ENCODE assay signal across 8 cellular contexts in genomic region chr18:13725566-13726227, GRCh38. TPM values are rescaled to one million over a fixed set of nuclear protein-coding genes. Genes with fewer than 3 reads are reported as not detected.
DNase-seq lines count a peak whose midpoint lies in the region; ATAC-seq and TF ChIP-seq lines count a peak whose summit lies in the region.

No MANE protein-coding gene starts in this region.

- WGBS in stomach, 5 donors = 2 to 4% (median 3%) methylated on average over 24 to 34 of the region's 34 CpGs

- peak overlapping the region; percentile 97 for H3K27ac Mint-ChIP-seq in activated CD4-positive, alpha-beta T cell treated with anti-CD3 and anti-CD28 coated beads, Interleukin-2, amount 10 ng/mL, durations not matched to agents 7 days and 5 days
- peak overlapping the region; percentile 88 for H3K27ac Mint-ChIP-seq in activated naive CD8-positive, alpha-beta T cell treated with anti-CD3 and anti-CD28 coated beads, Interleukin-2, amount 50 U/mL, for 24 hours

- peak; percentile 17 for DNase-seq in activated CD4-positive, alpha-beta T cell treated with anti-CD3 and anti-CD28 coated beads, Interleukin-2, amount 10 ng/mL, durations not matched to agents 7 days and 5 days
- DNase-seq in activated CD4-positive, alpha-beta T cell treated with anti-CD3 and anti-CD28 coated beads, Interleukin-2, amount 50 U/mL, for 48 hours = no peak
- DNase-seq in HT-29 (ENCODE audit: low spot score) (peak; percentile 52), inferior parietal cortex (ENCODE audit: extremely low spot score) (peak; percentile 2), stomach (no peak), KBM-7 (no peak)
- peak; percentile 3 for DNase-seq in activated naive CD8-positive, alpha-beta T cell treated with anti-CD3 and anti-CD28 coated beads, Interleukin-2, amount 50 U/mL, for 24 hours

- POLR2A ChIA-PET in activated CD4-positive, alpha-beta T cell treated with anti-CD3 and anti-CD28 coated beads, Interleukin-2, amount 10 ng/mL, durations not matched to agents 7 days and 5 days (lab: Charles Lee) = interaction anchor here (0.7 kb wide), 1 partner anchor 317 kb away, joined by 3 read pairs; no protein-coding TSS in a partner anchor

- no peaks in the 10 kb centered on the region for H3K9me3 Mint-ChIP-seq in activated CD4-positive, alpha-beta T cell treated with anti-CD3 and anti-CD28 coated beads, Interleukin-2, amount 10 ng/mL, durations not matched to agents 7 days and 5 days
- H3K9me3 Mint-ChIP-seq in activated naive CD8-positive, alpha-beta T cell treated with anti-CD3 and anti-CD28 coated beads, Interleukin-2, amount 50 U/mL, for 24 hours = no peaks in the 10 kb centered on the region

- H3K36me3 Mint-ChIP-seq in activated CD4-positive, alpha-beta T cell treated with anti-CD3 and anti-CD28 coated beads, Interleukin-2, amount 10 ng/mL, durations not matched to agents 7 days and 5 days (ENCODE audit: low read depth) = peaks cover 29% of the 10 kb centered on the region
- H3K36me3 Mint-ChIP-seq in activated naive CD8-positive, alpha-beta T cell treated with anti-CD3 and anti-CD28 coated beads, Interleukin-2, amount 50 U/mL, for 24 hours (ENCODE audit: low read depth) = peaks cover 38% of the 10 kb centered on the region

- TF ChIP-seq CTCF in stomach (IDR thresholded peaks at IDR 0.05) = no peak

- CTCF ChIA-PET in activated CD4-positive, alpha-beta T cell treated with anti-CD3 and anti-CD28 coated beads, Interleukin-2, amount 10 ng/mL, durations not matched to agents 7 days and 5 days (lab: Charles Lee) = no interaction called here

- in situ Hi-C loops in KBM-7 (cut with MboI; ENCODE audit: low pct_unique_long_range_greater_than_20kb, low sequenced_read_pairs) = no loop called here

- H3K36me3 ChIP-seq in stomach = no peaks in the 10 kb centered on the region

- H3K27ac ChIP-seq in stomach = peak overlapping the region; percentile 92 to 97 (median 94)

- no peaks in the 10 kb centered on the region for H3K9me3 ChIP-seq in stomach

- TF ChIP-seq POLR2A in stomach (IDR thresholded peaks at IDR 0.05) = no peak

- H3K4me1 ChIP-seq in stomach = peaks cover 13 to 51% (median 39%) of the 10 kb centered on the region in 4 donors

- H3K27me3 ChIP-seq in stomach = no peaks in the 10 kb centered on the region

- intact Hi-C loops in stomach (cut with DNase I; ENCODE audit: low total_unique reads) = no loop called here

- no peaks in the 10 kb centered on the region for H3K27me3 Mint-ChIP-seq in activated CD4-positive, alpha-beta T cell treated with anti-CD3 and anti-CD28 coated beads, Interleukin-2, amount 10 ng/mL, durations not matched to agents 7 days and 5 days
- H3K27me3 Mint-ChIP-seq in activated naive CD8-positive, alpha-beta T cell treated with anti-CD3 and anti-CD28 coated beads, Interleukin-2, amount 50 U/mL, for 24 hours = no peaks in the 10 kb centered on the region

- peak overlapping the region; percentile 94 for H3K4me3 Mint-ChIP-seq in activated CD4-positive, alpha-beta T cell treated with anti-CD3 and anti-CD28 coated beads, Interleukin-2, amount 10 ng/mL, durations not matched to agents 7 days and 5 days
- peak overlapping the region; percentile 84 for H3K4me3 Mint-ChIP-seq in activated naive CD8-positive, alpha-beta T cell treated with anti-CD3 and anti-CD28 coated beads, Interleukin-2, amount 50 U/mL, for 24 hours

- peaks cover 54% of the 10 kb centered on the region for H3K4me1 Mint-ChIP-seq in activated CD4-positive, alpha-beta T cell treated with anti-CD3 and anti-CD28 coated beads, Interleukin-2, amount 10 ng/mL, durations not matched to agents 7 days and 5 days
- H3K4me1 Mint-ChIP-seq in activated naive CD8-positive, alpha-beta T cell treated with anti-CD3 and anti-CD28 coated beads, Interleukin-2, amount 50 U/mL, for 24 hours = peaks cover 61% of the 10 kb centered on the region

- H3K4me3 ChIP-seq in stomach = peak overlapping the region; percentile 74 to 100 (median 98)

- TF ChIP-seq EP300 in stomach (IDR thresholded peaks at IDR 0.05) = no peak

- no peak for ATAC-seq in activated naive CD8-positive, alpha-beta T cell treated with anti-CD3 and anti-CD28 coated beads, Interleukin-2, amount 50 U/mL, for 24 hours
- ATAC-seq in HG02759 (IDR thresholded peaks at IDR 0.05; ENCODE audit: unreplicated experiment) = no peak

RNA-seq across cellular contexts. Expression of gene FAM210A, which starts 0.7 kb away (rescaled TPM):
- total RNA-seq in activated CD4-positive, alpha-beta T cell treated with anti-CD3 and anti-CD28 coated beads, Interleukin-2, amount 10 ng/mL, durations not matched to agents 7 days and 5 days = 10 to 100 TPM; 19.5 to 19.6 TPM
- 27.5 and 32.0 TPM in 2 replicates for total RNA-seq in HT-29 (2014; rRNA removed; shearing (Covaris generic))
- total RNA-seq in stomach = 10 to 100 TPM in 3 of 5 donors, 1 to 10 TPM in 2; 1.4 to 35.0 (median 13.0) TPM
- 1 to 10 TPM; 3.4 to 4.0 (median 3.9) TPM for polyA plus RNA-seq in stomach

RNA-seq across cellular contexts. Expression of gene RNMT, which starts 0.8 kb away (rescaled TPM):
- 10 to 100 TPM; 34.0 to 35.3 TPM for total RNA-seq in activated CD4-positive, alpha-beta T cell treated with anti-CD3 and anti-CD28 coated beads, Interleukin-2, amount 10 ng/mL, durations not matched to agents 7 days and 5 days
- 9.8 and 10.0 TPM in 2 replicates for total RNA-seq in HT-29 (2014; rRNA removed; shearing (Covaris generic))
- 10 to 100 TPM; 11.4 to 73.5 (median 31.3) TPM for total RNA-seq in stomach
- 10 to 100 TPM in 2 of 3 donors, 1 to 10 TPM in 1; 9.0 to 11.5 (median 10.1) TPM for polyA plus RNA-seq in stomach

Comparison
In these comparisons a context has a peak if more than half of its experiments do, and no peak if none do; other contexts are left out.
1. DNase-seq: peak in activated CD4-positive, alpha-beta T cell treated with anti-CD3 and anti-CD28 coated beads, Interleukin-2, amount 10 ng/mL, durations not matched to agents 7 days and 5 days (single experiment), HT-29 (single experiment), activated naive CD8-positive, alpha-beta T cell treated with anti-CD3 and anti-CD28 coated beads, Interleukin-2, amount 50 U/mL, for 24 hours (single experiment) and inferior parietal cortex (single experiment); none in activated CD4-positive, alpha-beta T cell treated with anti-CD3 and anti-CD28 coated beads, Interleukin-2, amount 50 U/mL, for 48 hours (0 of 2), stomach (single experiment) and KBM-7 (single experiment).